28 cellular contexts compared by ENCODE assay signal in genomic region chr12:86574143-86574542, GRCh38.
"Had no signal": no experiment of that assay in that cellular context is flagged by ENCODE, and none has a peak within 500 bp of the region (broad histone marks: within the 10 kb centered on the region; RNA-seq: fewer than 3 reads in every experiment).

No MANE protein-coding gene starts in this region.

- H3K36me3 ChIP-seq: colonic mucosa, esophagus muscularis mucosa, esophagus squamous epithelium, gastrocnemius medialis, gastroesophageal sphincter, heart left ventricle, heart right ventricle had no signal

- H3K27ac ChIP-seq: colonic mucosa, coronary artery, dorsolateral prefrontal cortex, epithelial cell of prostate, esophagus muscularis mucosa, esophagus squamous epithelium, foreskin keratinocyte, gastrocnemius medialis, gastroesophageal sphincter, heart left ventricle, heart right ventricle had no signal

- H3K4me3 ChIP-seq: colonic mucosa, coronary artery, dorsolateral prefrontal cortex, esophagus muscularis mucosa, esophagus squamous epithelium, gastrocnemius medialis, gastroesophageal sphincter, heart left ventricle, heart right ventricle had no signal

- ATAC-seq: effector memory CD8-positive, alpha-beta T cell; esophagus mucosa; foreskin keratinocyte; gastrocnemius medialis; gastroesophageal sphincter; heart left ventricle; heart right ventricle had no signal

- H3K27me3 ChIP-seq: colonic mucosa, dorsolateral prefrontal cortex, esophagus muscularis mucosa, esophagus squamous epithelium, foreskin keratinocyte, gastrocnemius medialis, gastroesophageal sphincter, heart left ventricle, heart right ventricle had no signal

- DNase-seq: colonic mucosa; cortex of kidney; dermis blood vessel endothelial cell; dorsolateral prefrontal cortex; effector CD4-positive, alpha-beta T cell; effector CD8-positive, alpha-beta T cell; effector memory CD4-positive, alpha-beta T cell; effector memory CD8-positive, alpha-beta T cell; endodermal cell; erythroblast; esophagus squamous epithelium; foreskin fibroblast; foreskin keratinocyte; foreskin melanocyte; gastrocnemius medialis; glutamatergic neuron; head of caudate nucleus; heart left ventricle; heart right ventricle had no signal

- FAIRE-seq: colon, endometrium, endothelial cell of umbilical vein, frontal cortex had no signal

- H3K9me3 ChIP-seq: colonic mucosa, esophagus muscularis mucosa, esophagus squamous epithelium, gastrocnemius medialis, gastroesophageal sphincter had no signal

- H3K4me1 ChIP-seq: colonic mucosa, esophagus muscularis mucosa, esophagus squamous epithelium, foreskin keratinocyte, gastrocnemius medialis, gastroesophageal sphincter, heart left ventricle, heart right ventricle had no signal
